ENCODE assay signal across 9 cellular contexts in genomic region chr4:40628888-40629287, GRCh38. TPM values are rescaled to one million over a fixed set of nuclear protein-coding genes. Genes with fewer than 3 reads are reported as not detected.
DNase-seq lines count a peak whose midpoint lies in the region; FAIRE-seq and TF ChIP-seq lines count a peak whose summit lies in the region.
"Had no signal": no experiment of that assay in that cellular context is flagged by ENCODE, and none has a peak within 500 bp of the region (broad histone marks: within the 10 kb centered on the region; RNA-seq: fewer than 3 reads in every experiment).

No MANE protein-coding gene starts in this region.

- 0% methylated on average over 6 of the region's 6 CpGs; no CpG with 5 or more reads in 1 of the 2 experiments for WGBS in H1 (ENCODE audit: extremely low coverage in 1 of 2, insufficient coverage in 1 of 2, insufficient read length in 1 of 2, insufficient replicate concordance in 2 of 2, low coverage in 1 of 2, low lambda C conversion rate in 2 of 2, missing lambda C conversion rate in 1 of 2), 2 experiments

- no peak overlapping the region for H2BK15ac ChIP-seq in H1 (ENCODE audit: low read length)

- H3K18ac ChIP-seq in H1 (ENCODE audit: extremely low read depth, low read length): no peak overlapping the region; the same call in 1 of the 2 replicates

- no peak for TF ChIP-seq RAD21 in H1 (IDR thresholded peaks at IDR 0.05 in 1 of 2, conservative IDR thresholded peaks at IDR 0.05 in 1 of 2; ENCODE audit: low read depth in 2 of 2, low read length in 2 of 2)

- no peak overlapping the region for H3K56ac ChIP-seq in H1 (replicated peaks; ENCODE audit: insufficient read length, low read depth, low read length)

- no peaks in the 10 kb centered on the region for H3K9me2 ChIP-seq in MM.1S (replicated peaks; ENCODE audit: insufficient read depth, low read length)

- H2AK5ac ChIP-seq in H1 (ENCODE audit: low read depth, low read length): no peak overlapping the region

- H3K79me2 ChIP-seq in MM.1S (ENCODE audit: low read length) (peaks cover 53% of the 10 kb centered on the region), H1 (ENCODE audit: control insufficient read depth in 1 of 2, insufficient read depth in 2 of 2, low read length in 2 of 2) (peaks cover 12 to 45% of the 10 kb centered on the region in 2 experiments)

- no peak overlapping the region for H3K4ac ChIP-seq in H1 (replicated peaks; ENCODE audit: insufficient read length, low read depth, low read length)

- H3K36me3 ChIP-seq in MM.1S (replicated peaks; ENCODE audit: insufficient read depth, low read length): no peaks in the 10 kb centered on the region
- H3K36me3 ChIP-seq in H1 (ENCODE audit: control insufficient read depth in 2 of 4, insufficient read depth in 4 of 4, low read length in 3 of 4): no peaks in the 10 kb centered on the region

- H3K9ac ChIP-seq in MM.1S (ENCODE audit: low read length) (peak overlapping the region; percentile 90), H1 (replicated peaks in 1 of 4; ENCODE audit: extremely low read depth in 1 of 4, low read depth in 3 of 4, low read length in 3 of 4) (peak overlapping the region in 1 of 4 experiments; percentile 39; a peak in 2 of 7 replicates)

- peaks cover 60% of the 10 kb centered on the region for H3K27me3 Mint-ChIP-seq in nephron (ENCODE audit: low read depth)

- no peak overlapping the region for H2BK120ac ChIP-seq in H1 (replicated peaks; ENCODE audit: low read depth, low read length)

- peak overlapping the region; percentile 87 to 90 (median 88) for H3K4me3 Mint-ChIP-seq in nephron

- H3K27ac ChIP-seq in MM.1S (ENCODE audit: low read length) (peak overlapping the region; percentile 96; the same call in 1 of the 2 replicates), H1 (ENCODE audit: low read depth, low read length) (no peak overlapping the region)

- H3F3A ChIP-seq in MM.1S (ENCODE audit: insufficient read depth, low read length): peaks cover 29% of the 10 kb centered on the region

- H3K4me1 ChIP-seq in MM.1S (ENCODE audit: low read length) (peaks cover 28% of the 10 kb centered on the region), H1 (replicated peaks in 1 of 4; ENCODE audit: control insufficient read depth in 3 of 4, insufficient read depth in 4 of 4, low read length in 3 of 4) (peaks cover 10 to 22% (median 20%) of the 10 kb centered on the region in 4 experiments; a peak in 6 of 7 replicates)

- no peak overlapping the region for H4K91ac ChIP-seq in H1 (replicated peaks; ENCODE audit: insufficient read length, low read length)

- no peak for TF ChIP-seq POLR2A in H1 (IDR thresholded peaks at IDR 0.05; ENCODE audit: control extremely low read depth in 1 of 2, low read depth in 2 of 2, low read length in 2 of 2)

- H3K4me1 Mint-ChIP-seq in nephron: peaks cover 35% of the 10 kb centered on the region

- peak overlapping the region; percentile 96; the same call in 1 of the 2 replicates for H2BK5ac ChIP-seq in H1 (ENCODE audit: low read depth, low read length)

- CTCF ChIA-PET in H1 (lab: Charles Lee; ENCODE audit: partially characterized antibody): no interaction called here

- peaks cover 12% of the 10 kb centered on the region for H3K23me2 ChIP-seq in H1 (ENCODE audit: low read depth, low read length)

- no peak overlapping the region for H2BK20ac ChIP-seq in H1 (ENCODE audit: low read length)

- H3K9me3 ChIP-seq in MM.1S (replicated peaks; ENCODE audit: insufficient read depth, low read length) (no peaks in the 10 kb centered on the region), H1 (ENCODE audit: insufficient read depth in 2 of 2, low read depth in 1 of 2, low read length in 1 of 2) (no peaks in the 10 kb centered on the region)

- H3K79me1 ChIP-seq in H1 (ENCODE audit: low read depth, low read length): peaks cover 6% of the 10 kb centered on the region

- no peaks in the 10 kb centered on the region for H3K9me3 Mint-ChIP-seq in nephron

- FAIRE-seq in H1 (lab: Jason Lieb, UNC): no peak

- H3K4me2 ChIP-seq in MM.1S (ENCODE audit: low read depth, low read length): peak overlapping the region; percentile 96
- H3K4me2 ChIP-seq in H1 (ENCODE audit: insufficient read depth in 1 of 2, low read depth in 2 of 2, low read length in 2 of 2): peak overlapping the region; percentile 82 to 99

- peak overlapping the region; percentile 92 for H3K4me3 ChIP-seq in MM.1S (ENCODE audit: low read length)
- H3K4me3 ChIP-seq in H1 (ENCODE audit: extremely low read depth in 1 of 4, insufficient read depth in 2 of 4, low read depth in 3 of 4, low read length in 4 of 4): peak overlapping the region; percentile 66 to 79 (median 75)

- no peak overlapping the region for H3K23ac ChIP-seq in H1 (ENCODE audit: insufficient read length)

- H3K36me3 Mint-ChIP-seq in nephron (ENCODE audit: low read depth): no peaks in the 10 kb centered on the region

- no peak overlapping the region for H3K14ac ChIP-seq in H1 (ENCODE audit: insufficient read length)

- no peak for TF ChIP-seq EP300 in H1 (IDR thresholded peaks at IDR 0.05; ENCODE audit: borderline replicate concordance in 1 of 2, low read depth in 2 of 2, low read length in 2 of 2)

- H4K5ac ChIP-seq in H1 (ENCODE audit: insufficient read length, low read depth, low read length): peak overlapping the region; percentile 68

- TF ChIP-seq CTCF in MM.1S (IDR thresholded peaks at IDR 0.05; ENCODE audit: low read length) (no peak), H1 (IDR thresholded peaks at IDR 0.05; ENCODE audit: control extremely low read depth in 1 of 3, insufficient read depth in 1 of 3, low read depth in 1 of 3, low read length in 3 of 3) (no peak), nephron (IDR thresholded peaks at IDR 0.05; ENCODE audit: unreplicated experiment in 3 of 3) (no peak)

- POLR2A ChIA-PET in H1 (lab: Charles Lee; ENCODE audit: partially characterized antibody): interaction anchor here (0.7 to 2.8 kb wide), 15 partner anchors 7 to 571 kb away, joined by 3 to 8 read pairs (median 4); partner anchors contain the start of gene NSUN7

- H3K27me3 ChIP-seq in MM.1S (replicated peaks; ENCODE audit: insufficient read depth, low read length) (no peaks in the 10 kb centered on the region), H1 (replicated peaks in 1 of 4; ENCODE audit: control insufficient read depth in 3 of 4, extremely low read depth in 1 of 4, insufficient read depth in 3 of 4, low read length in 3 of 4) (no peaks in the 10 kb centered on the region)

- peak overlapping the region; percentile 80 to 95 (median 81) for H3K27ac Mint-ChIP-seq in nephron

- DNase-seq in CD1c-positive myeloid dendritic cell (ENCODE audit: extremely low spot score) (peak; percentile 33), MM.1S (no peak), H1 (ENCODE audit: low read depth in 1 of 2, low spot score in 2 of 2) (no peak), DMS 273 (lab: John Stamatoyannopoulos, UW; ENCODE audit: unreplicated experiment) (no peak), DMS114 treated with DMSO at 0.1 percent for 48 hours (lab: John Stamatoyannopoulos, UW; ENCODE audit: unreplicated experiment) (no peak), DMS79 treated with DMSO at 0.1 percent for 48 hours (lab: John Stamatoyannopoulos, UW) (no peak)
- no peak for DNase-seq in stimulated activated naive CD4-positive, alpha-beta T cell (lab: John Stamatoyannopoulos, UW)
- DNase-seq: NCI-H2081 treated with DMSO at 0.1 percent for 48 hours had no signal

- H2AFZ ChIP-seq in MM.1S (ENCODE audit: low read length) (no peak overlapping the region), H1 (ENCODE audit: low read length) (no peak overlapping the region)

- H2BK12ac ChIP-seq in H1 (ENCODE audit: low read depth, low read length): no peak overlapping the region

- H4K8ac ChIP-seq in H1 (ENCODE audit: extremely low read depth, insufficient read depth, low read length): no peak overlapping the region

- H4K20me1 ChIP-seq in MM.1S (ENCODE audit: insufficient read depth, low read length) (no peaks in the 10 kb centered on the region), H1 (replicated peaks in 1 of 2; ENCODE audit: control insufficient read depth in 1 of 2, insufficient read depth in 2 of 2, low read length in 2 of 2) (no peaks in the 10 kb centered on the region)

TF ChIP-seq in H1, 55 proteins besides CTCF, POLR2A, EP300 and RAD21 (continues in another document):
- TF ChIP-seq NANOG (IDR thresholded peaks at IDR 0.05; ENCODE audit: insufficient read depth, low read depth, low read length, poor library complexity, severe bottlenecking) (no peak), BRCA1 (IDR thresholded peaks at IDR 0.05; ENCODE audit: low read depth, low read length) (no peak), ZNF274 (IDR thresholded peaks at IDR 0.05; ENCODE audit: borderline replicate concordance, extremely low read depth, low read length) (no peak), HDAC6 (IDR thresholded peaks at IDR 0.05; ENCODE audit: low read depth, low read length) (no peak), GABPA (IDR thresholded peaks at IDR 0.05; ENCODE audit: borderline replicate concordance, insufficient read depth, low read length) (no peak), KDM5A (IDR thresholded peaks at IDR 0.05; ENCODE audit: low read length) (no peak), USF2 (IDR thresholded peaks at IDR 0.05; ENCODE audit: low read length) (no peak), MAFK (IDR thresholded peaks at IDR 0.05; ENCODE audit: low read depth, low read length) (no peak), TCF12 (IDR thresholded peaks at IDR 0.05; ENCODE audit: low read depth, low read length) (no peak), NRF1 (IDR thresholded peaks at IDR 0.05; ENCODE audit: low read depth, low read length) (no peak), SIRT6 (IDR thresholded peaks at IDR 0.05; ENCODE audit: low read length) (no peak), CHD1 (IDR thresholded peaks at IDR 0.05; ENCODE audit: low read depth, low read length) (no peak), RFX5 (IDR thresholded peaks at IDR 0.05; ENCODE audit: borderline replicate concordance, low read depth, low read length) (no peak), CBX5 (IDR thresholded peaks at IDR 0.05; ENCODE audit: low read depth, low read length) (no peak)

RNA-seq across cellular contexts. Expression of gene RBM47, which starts 0.8 kb away (rescaled TPM):
- total RNA-seq in H1 (2021; fragmentation: NEBNext Ultra II Directional; extraction: Animal tissue kit (Norgen Biotek cat#: 25700)): 73.1 and 78.9 TPM in 2 replicates
- polyA plus RNA-seq in H1 (2011; rRNA removed): 42.8 and 67.6 TPM in 2 replicates
- polyA plus RNA-seq in H1 (2011; cell fraction: cytosol; rRNA removed): 66.0 TPM
- 101 TPM for polyA plus RNA-seq in H1 (2011; cell fraction: nucleus; rRNA removed)
- polyA plus RNA-seq in H1 (2012, experiment 1 of 2): 31.2 to 39.0 TPM (median 33.4 TPM) in 4 replicates
- 15.2 TPM for polyA plus RNA-seq in H1 (2012, experiment 2 of 2)
- polyA plus RNA-seq in H1 (2013, experiment 1 of 2): 49.4 TPM
- 50.7 TPM for polyA plus RNA-seq in H1 (2013, experiment 2 of 2)
- 41.2 and 61.3 TPM in 2 replicates for polyA minus RNA-seq in H1 (2011; rRNA and poly(A)+ RNA removed)
- polyA minus RNA-seq in H1 (2011; cell fraction: cytosol; rRNA and poly(A)+ RNA removed): 53.3 TPM
- polyA minus RNA-seq in H1 (2011; cell fraction: nucleus; rRNA and poly(A)+ RNA removed): 66.1 TPM
